In genomic region chr22:50316114-50317065, GRCh38 we compare ENCODE assay signal across 18 cellular contexts.
"Had no signal": no experiment of that assay in that cellular context is flagged by ENCODE, and none has a peak within 500 bp of the region (broad histone marks: within the 10 kb centered on the region; RNA-seq: fewer than 3 reads in every experiment).

No MANE protein-coding gene starts in this region.

- H3K27ac Mint-ChIP-seq: dendritic cell treated with granulocyte-macrophage colony-stimulating factor and Interleukin-4, amounts not matched to agents 40 ng/mL and 50 ng/mL, for 4 days had no signal

- H3K9me3 ChIP-seq: suprapubic skin, upper lobe of left lung had no signal

- H3K4me3 ChIP-seq: suprapubic skin, upper lobe of left lung had no signal

- H3K27ac ChIP-seq: suprapubic skin, upper lobe of left lung had no signal

- DNase-seq: activated CD4-positive, alpha-beta T cell treated with anti-CD3 and anti-CD28 coated beads, Interleukin-2, amount 50 U/mL, for 48 hours; activated CD4-positive, CD25-positive, alpha-beta regulatory T cell treated with anti-CD3 and anti-CD28 coated beads, Interleukin-2, amount 50 U/mL, for 72 hours; activated CD8-positive, alpha-beta memory T cell treated with anti-CD3 and anti-CD28 coated beads, Interleukin-2, amount 10 ng/mL, durations not matched to agents 7 days and 5 days; activated effector memory CD4-positive, alpha-beta T cell treated with Interleukin-2 at 50 U/mL for 16 hours; activated T-cell treated with anti-CD3 and anti-CD28 coated beads, Interleukin-2, amount 50 U/mL, for 24 hours; anterior cingulate cortex; cerebellar nuclear complex; erythroblast; immature natural killer cell; left colon; naive thymus-derived CD4-positive, alpha-beta T cell; nucleus accumbens; stimulated activated CD4-positive, alpha-beta T cell treated with anti-CD3 and anti-CD28 coated beads, Interleukin-2, amount 100 ng/mL, for 48 hours; stimulated activated naive CD8-positive, alpha-beta T cell treated with anti-CD3 and anti-CD28 coated beads, Interleukin-15, Interleukin-2, amounts not matched to agents 100 U/mL and 50 U/mL, for 24 hours had no signal

- H3K27me3 ChIP-seq: suprapubic skin, upper lobe of left lung had no signal

- H3K36me3 ChIP-seq: suprapubic skin had no signal

- ATAC-seq: activated CD8-positive, alpha-beta memory T cell treated with anti-CD3 and anti-CD28 coated beads, Interleukin-2, amount 10 ng/mL, durations not matched to agents 7 days and 5 days; left colon; naive thymus-derived CD4-positive, alpha-beta T cell; stimulated activated naive CD8-positive, alpha-beta T cell treated with anti-CD3 and anti-CD28 coated beads, Interleukin-15, Interleukin-2, amounts not matched to agents 100 U/mL and 50 U/mL, for 24 hours had no signal

- H3K27me3 Mint-ChIP-seq: activated CD8-positive, alpha-beta memory T cell treated with anti-CD3 and anti-CD28 coated beads, Interleukin-2, amount 10 ng/mL, durations not matched to agents 7 days and 5 days; activated naive CD8-positive, alpha-beta T cell; activated T-cell treated with anti-CD3 and anti-CD28 coated beads, Interleukin-2, amount 50 U/mL, for 24 hours; naive thymus-derived CD4-positive, alpha-beta T cell had no signal

- H3K9me3 Mint-ChIP-seq: activated T-cell treated with anti-CD3 and anti-CD28 coated beads, Interleukin-2, amount 50 U/mL, for 24 hours; dendritic cell treated with granulocyte-macrophage colony-stimulating factor and Interleukin-4, amounts not matched to agents 40 ng/mL and 50 ng/mL, for 4 days; immature natural killer cell; naive thymus-derived CD4-positive, alpha-beta T cell had no signal

- H3K36me3 Mint-ChIP-seq: activated CD8-positive, alpha-beta memory T cell treated with anti-CD3 and anti-CD28 coated beads, Interleukin-2, amount 10 ng/mL, durations not matched to agents 7 days and 5 days; activated naive CD8-positive, alpha-beta T cell; immature natural killer cell; naive thymus-derived CD4-positive, alpha-beta T cell had no signal

- H3K4me3 Mint-ChIP-seq: activated T-cell treated with anti-CD3 and anti-CD28 coated beads, Interleukin-2, amount 50 U/mL, for 24 hours; dendritic cell treated with granulocyte-macrophage colony-stimulating factor and Interleukin-4, amounts not matched to agents 40 ng/mL and 50 ng/mL, for 4 days had no signal
